In genomic region chr16:11792404-11793260, GRCh38 we compare ENCODE assay signal across 11 cellular contexts. TPM values are rescaled to one million over a fixed set of nuclear protein-coding genes. Genes with fewer than 3 reads are reported as not detected.
DNase-seq lines count a peak whose midpoint lies in the region; ATAC-seq, FAIRE-seq and TF ChIP-seq lines count a peak whose summit lies in the region.
"Had no signal": no experiment of that assay in that cellular context is flagged by ENCODE, and none has a peak within 500 bp of the region (broad histone marks: within the 10 kb centered on the region; RNA-seq: fewer than 3 reads in every experiment).

No MANE protein-coding gene starts in this region.

- no peaks in the 10 kb centered on the region for H3K27me3 ChIP-seq in CD4-positive, CD25-positive, alpha-beta regulatory T cell (ENCODE audit: control insufficient read depth, insufficient read depth, low read length)
- H3K27me3 ChIP-seq: SJSA1 had no signal

- H3K27ac ChIP-seq in CD4-positive, CD25-positive, alpha-beta regulatory T cell (ENCODE audit: insufficient read depth, low read length, poor library complexity, severe bottlenecking) = peak overlapping the region; percentile 94
- H3K27ac ChIP-seq: parathyroid adenoma, SJSA1 had no signal

- ATAC-seq in CD4-positive, CD25-positive, alpha-beta regulatory T cell (ENCODE audit: low read depth in 2 of 2) = no peak
- ATAC-seq in activated B cell treated with CpG ODN at 0.5 μM for 24 hours (ENCODE audit: low read depth) (no peak), HG02840 (IDR thresholded peaks at IDR 0.05; ENCODE audit: low FRiP score, unreplicated experiment) (no peak), HG03135 (IDR thresholded peaks at IDR 0.05; ENCODE audit: unreplicated experiment) (no peak), HG02763 (IDR thresholded peaks at IDR 0.05; ENCODE audit: unreplicated experiment) (no peak)

- CTCF ChIA-PET in activated B cell treated with CpG ODN at 0.5 μM for 24 hours (lab: Charles Lee) = interaction anchor here (0.6 to 1.8 kb wide), 3 partner anchors 9 to 295 kb away, joined by 4 read pairs; no protein-coding TSS in a partner anchor

- TF ChIP-seq CTCF in activated B cell treated with CpG ODN at 0.5 μM for 24 hours (IDR thresholded peaks at IDR 0.05) = no peak

- H3K36me3 ChIP-seq in CD4-positive, CD25-positive, alpha-beta regulatory T cell (ENCODE audit: control insufficient read depth, insufficient read depth, low read length) = peaks cover 3% of the 10 kb centered on the region

- peak overlapping the region; percentile 92 for H3K4me3 ChIP-seq in CD4-positive, CD25-positive, alpha-beta regulatory T cell (ENCODE audit: low read depth, low read length)
- H3K4me3 ChIP-seq: SJSA1 had no signal

- peak overlapping the region; percentile 93 to 96 (median 96) for H3K4me3 Mint-ChIP-seq in CD4-positive, CD25-positive, alpha-beta regulatory T cell
- H3K4me3 Mint-ChIP-seq in activated B cell treated with CpG ODN at 0.5 μM for 24 hours = peak overlapping the region; percentile 11

- FAIRE-seq in GM19239 (lab: Jason Lieb, UNC) = no peak

- peaks cover 14% of the 10 kb centered on the region for H3K36me3 Mint-ChIP-seq in CD4-positive, CD25-positive, alpha-beta regulatory T cell
- H3K36me3 Mint-ChIP-seq in activated B cell treated with CpG ODN at 0.5 μM for 24 hours (ENCODE audit: low read depth) = peaks cover 54% of the 10 kb centered on the region

- peak overlapping the region; percentile 93 to 98 (median 97) for H3K27ac Mint-ChIP-seq in CD4-positive, CD25-positive, alpha-beta regulatory T cell
- peak overlapping the region; percentile 31 for H3K27ac Mint-ChIP-seq in activated B cell treated with CpG ODN at 0.5 μM for 24 hours

- peaks cover 24 to 87% (median 57%) of the 10 kb centered on the region in 4 donors for H3K4me1 Mint-ChIP-seq in CD4-positive, CD25-positive, alpha-beta regulatory T cell
- peaks cover 63% of the 10 kb centered on the region for H3K4me1 Mint-ChIP-seq in activated B cell treated with CpG ODN at 0.5 μM for 24 hours

- H3K4me1 ChIP-seq in CD4-positive, CD25-positive, alpha-beta regulatory T cell (ENCODE audit: control insufficient read depth, insufficient read depth, low read length, poor library complexity, severe bottlenecking) = peaks cover 83% of the 10 kb centered on the region

- intact Hi-C loops in activated B cell treated with CpG ODN at 0.5 μM for 24 hours (cut with micrococcal nuclease) = no loop called here

- POLR2A ChIA-PET in activated B cell treated with CpG ODN at 0.5 μM for 24 hours (lab: Charles Lee) = interaction anchor here (0.7 to 10.9 kb wide), 7 partner anchors 9 to 51 kb away, joined by 3 to 182 read pairs (median 3); partner anchors contain the start of gene TXNDC11

- DNase-seq in CD4-positive, CD25-positive, alpha-beta regulatory T cell = peak; percentile 46 to 56 (median 55)
- peak; percentile 89 for DNase-seq in NCI-H1417 treated with DMSO at 0.1 percent for 48 hours (lab: John Stamatoyannopoulos, UW)
- DNase-seq in activated B cell treated with CpG ODN at 0.5 μM for 24 hours = no peak
- peak; percentile 9 for DNase-seq in mesenteric fat pad (ENCODE audit: low spot score)
- DNase-seq in GM19239 (ENCODE audit: insufficient read length, low spot score) = no peak
- DNase-seq: GF-D8 had no signal

- no peaks in the 10 kb centered on the region for H3K9me3 Mint-ChIP-seq in CD4-positive, CD25-positive, alpha-beta regulatory T cell
- H3K9me3 Mint-ChIP-seq in activated B cell treated with CpG ODN at 0.5 μM for 24 hours = no peaks in the 10 kb centered on the region

- H3K27me3 Mint-ChIP-seq in CD4-positive, CD25-positive, alpha-beta regulatory T cell = peaks cover 4% of the 10 kb centered on the region
- H3K27me3 Mint-ChIP-seq in activated B cell treated with CpG ODN at 0.5 μM for 24 hours = no peaks in the 10 kb centered on the region

- no peaks in the 10 kb centered on the region for H3K9me3 ChIP-seq in CD4-positive, CD25-positive, alpha-beta regulatory T cell (ENCODE audit: control insufficient read depth in 2 of 2, low read length in 2 of 2)
- H3K9me3 ChIP-seq: SJSA1 had no signal

RNA-seq across cellular contexts. Expression of gene ZC3H7A, which starts 4.4 kb away (rescaled TPM):
- total RNA-seq in CD4-positive, CD25-positive, alpha-beta regulatory T cell = 157 TPM
- 10 to 100 TPM; 43.3 to 49.5 (median 47.5) TPM for polyA plus RNA-seq in CD4-positive, CD25-positive, alpha-beta regulatory T cell
- 143 and 163 TPM in 2 replicates for total RNA-seq in activated B cell treated with CpG ODN at 0.5 μM for 24 hours
- total RNA-seq in mesenteric fat pad = 57.1 TPM

RNA-seq across cellular contexts. Expression of gene TXNDC11, which starts 50.0 kb away (rescaled TPM):
- total RNA-seq in CD4-positive, CD25-positive, alpha-beta regulatory T cell = 178 TPM
- polyA plus RNA-seq in CD4-positive, CD25-positive, alpha-beta regulatory T cell = 10 to 100 TPM; 64.9 to 77.2 (median 70.0) TPM
- total RNA-seq in activated B cell treated with CpG ODN at 0.5 μM for 24 hours = 54.3 and 63.2 TPM in 2 replicates
- total RNA-seq in mesenteric fat pad = 51.9 TPM

RNA-seq across cellular contexts. Expression of gene RSL1D1, which starts 58.7 kb away (rescaled TPM):
- 145 TPM for total RNA-seq in CD4-positive, CD25-positive, alpha-beta regulatory T cell
- 100 to 1,000 TPM; 106 to 235 (median 181) TPM for polyA plus RNA-seq in CD4-positive, CD25-positive, alpha-beta regulatory T cell
- 224 and 265 TPM in 2 replicates for total RNA-seq in activated B cell treated with CpG ODN at 0.5 μM for 24 hours
- 200 TPM for total RNA-seq in mesenteric fat pad

Comparison
In these comparisons a context has a peak if more than half of its experiments do, and no peak if none do; other contexts are left out.
1. DNase-seq: peak in CD4-positive, CD25-positive, alpha-beta regulatory T cell (3 of 3), NCI-H1417 treated with DMSO at 0.1 percent for 48 hours (single experiment) and mesenteric fat pad (single experiment); none in activated B cell treated with CpG ODN at 0.5 μM for 24 hours (single experiment) and GM19239 (single experiment).